In the genomic region with DNA sequence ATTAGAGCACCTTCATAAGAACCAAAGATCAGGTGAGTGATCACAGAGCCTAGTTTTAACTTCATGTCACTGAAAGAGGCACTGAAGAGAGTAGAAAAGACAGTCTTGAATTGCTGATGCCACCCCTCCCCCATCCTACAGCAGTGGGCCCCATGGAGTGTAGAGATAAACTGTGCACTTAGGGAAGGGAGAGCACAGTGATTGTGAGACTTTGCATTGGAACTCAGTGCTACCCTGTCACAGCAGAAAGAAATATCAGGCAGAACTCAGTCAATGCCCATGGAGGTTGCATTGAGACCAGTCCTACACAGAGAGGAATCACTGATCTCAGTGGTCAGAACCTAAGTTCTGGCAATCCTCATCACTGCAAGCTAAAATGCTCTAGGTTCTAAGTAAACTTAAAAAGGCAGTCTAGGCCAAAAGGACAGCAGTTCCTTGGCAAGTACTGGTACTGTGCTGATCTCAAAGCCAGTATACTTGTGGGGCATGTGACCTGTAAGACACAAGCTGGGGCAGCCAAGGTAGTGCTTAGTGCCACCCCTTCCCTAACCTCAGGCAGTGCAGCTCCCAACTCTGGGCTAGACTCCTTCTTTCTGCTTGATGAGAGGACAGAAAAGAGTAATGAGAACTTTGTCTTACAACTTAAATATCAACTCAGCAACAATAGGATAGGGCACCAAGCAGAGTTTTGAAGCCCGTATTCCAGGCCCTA, we compare ENCODE assay signal across 27 cellular contexts.
DNase-seq lines count a peak whose midpoint lies in the region; ATAC-seq, FAIRE-seq and TF ChIP-seq lines count a peak whose summit lies in the region.
"Had no signal": no experiment of that assay in that cellular context is flagged by ENCODE, and none has a peak within 500 bp of the region (broad histone marks: within the 10 kb centered on the region; RNA-seq: fewer than 3 reads in every experiment).

No MANE protein-coding gene starts in this region.

- peaks cover 12% of the 10 kb centered on the region for H3K36me3 Mint-ChIP-seq in endodermal cell (ENCODE audit: low read depth)
- H3K36me3 Mint-ChIP-seq: CD8-positive, alpha-beta T cell had no signal

- H3K4me3 Mint-ChIP-seq in endodermal cell, result no peak overlapping the region
- H3K4me3 Mint-ChIP-seq: B cell; CD8-positive, alpha-beta T cell had no signal

- peaks cover 7% of the 10 kb centered on the region for H3K4me1 Mint-ChIP-seq in endodermal cell
- H3K4me1 Mint-ChIP-seq: B cell had no signal

- peak overlapping the region; percentile 12 for H3K27ac Mint-ChIP-seq in endodermal cell
- H3K27ac Mint-ChIP-seq: B cell; CD8-positive, alpha-beta T cell had no signal

- FAIRE-seq in D721Med (lab: Jason Lieb, UNC), result no peak
- FAIRE-seq: GM12891, H54 had no signal

- H4K20me1 ChIP-seq in neural cell (ENCODE audit: insufficient read depth), result no peaks in the 10 kb centered on the region

- H3K9ac ChIP-seq in endodermal cell (ENCODE audit: extremely low read depth, low read length, poor library complexity, severe bottlenecking) (no peak overlapping the region), neural cell (ENCODE audit: low read length) (no peak overlapping the region)

- H3K4me2 ChIP-seq in neural cell (ENCODE audit: low read length), result no peak overlapping the region

- intact Hi-C loops in heart right ventricle (cut with DNase I) (no loop called here), aorta (cut with DNase I) (no loop called here)

- TF ChIP-seq EP300 in neural cell (conservative IDR thresholded peaks at IDR 0.05; ENCODE audit: poor library complexity, severe bottlenecking), result no peak

- no peaks in the 10 kb centered on the region for H3F3A ChIP-seq in neural cell (ENCODE audit: insufficient read depth, low read length, poor library complexity, severe bottlenecking)

- 74 to 78% methylated on average over 1 of the region's 1 CpG for WGBS in heart right ventricle, 2 donors
- WGBS in endodermal cell (ENCODE audit: insufficient coverage in 1 of 2, insufficient read length in 1 of 2), 2 experiments, result 100% methylated on average over 1 of the region's 1 CpG
- 62 to 63% methylated on average over 1 of the region's 1 CpG for WGBS in aorta, 2 donors

- DNase-seq in cardiac muscle cell (ENCODE audit: low read depth in 1 of 2, low spot score in 1 of 2) (peak in 1 of 2 donors; percentile 54), heart right ventricle (no peak), endodermal cell (peak; percentile 58), aorta (no peak), D721Med (ENCODE audit: insufficient read length, low spot score) (no peak), NCI-H524 (lab: John Stamatoyannopoulos, UW) (no peak)
- DNase-seq: Caco-2; CD8-positive, alpha-beta T cell; DMS79 treated with DMSO at 0.1 percent for 48 hours; GF-D8; KG1; MG63; NCI-H2029; NCI-H446; NCI-H526; NCI-H82; NK-92 treated with Interleukin-12 subunit alpha and Interleukin-12 subunit beta, amount 100 ng/mL, for 24 hours; SHP77 had no signal

- no peak for TF ChIP-seq RAD21 in neural cell (conservative IDR thresholded peaks at IDR 0.05)

- no peaks in the 10 kb centered on the region for H3K9me2 ChIP-seq in neural cell (ENCODE audit: insufficient read depth, low read length)

- H3K4me1 ChIP-seq in cardiac muscle cell (ENCODE audit: low read depth), result peaks cover 26% of the 10 kb centered on the region
- H3K4me1 ChIP-seq in heart right ventricle, result no peaks in the 10 kb centered on the region
- peaks cover 4% of the 10 kb centered on the region for H3K4me1 ChIP-seq in endodermal cell (ENCODE audit: control insufficient read depth, insufficient read depth, low read length)
- no peaks in the 10 kb centered on the region for H3K4me1 ChIP-seq in aorta (ENCODE audit: control insufficient read depth in 1 of 2, insufficient read depth in 2 of 2, low read length in 2 of 2)

- H3K27me3 ChIP-seq in cardiac muscle cell, result no peaks in the 10 kb centered on the region
- no peaks in the 10 kb centered on the region for H3K27me3 ChIP-seq in heart right ventricle
- H3K27me3 ChIP-seq in endodermal cell (ENCODE audit: control insufficient read depth, insufficient read depth, low read length, poor library complexity, severe bottlenecking), result no peaks in the 10 kb centered on the region
- no peaks in the 10 kb centered on the region for H3K27me3 ChIP-seq in neural cell (ENCODE audit: insufficient read depth, low read depth, low read length)
- no peaks in the 10 kb centered on the region for H3K27me3 ChIP-seq in aorta (ENCODE audit: control insufficient read depth in 1 of 2, insufficient read depth in 2 of 2, low read length in 1 of 2)
- H3K27me3 ChIP-seq: MG63 had no signal

- H3K79me2 ChIP-seq in neural cell (replicated peaks; ENCODE audit: insufficient read depth, low read length), result no peaks in the 10 kb centered on the region

- no peak for TF ChIP-seq CTCF in cardiac muscle cell (IDR thresholded peaks at IDR 0.05; ENCODE audit: low read depth, low read length)
- TF ChIP-seq CTCF in heart right ventricle (IDR thresholded peaks at IDR 0.05), result no peak
- no peak for TF ChIP-seq CTCF in endodermal cell (conservative IDR thresholded peaks at IDR 0.05)
- no peak for TF ChIP-seq CTCF in neural cell (IDR thresholded peaks at IDR 0.05; ENCODE audit: poor library complexity, severe bottlenecking)
- no peak for TF ChIP-seq CTCF in D721Med (IDR thresholded peaks at IDR 0.05; ENCODE audit: insufficient read depth, missing control alignments)

- H3K27ac ChIP-seq in cardiac muscle cell (peak overlapping the region; percentile 72), heart right ventricle (no peak overlapping the region), endodermal cell (ENCODE audit: low read depth, low read length) (no peak overlapping the region), neural cell (ENCODE audit: low read length) (no peak overlapping the region), aorta (ENCODE audit: low read depth in 1 of 2, low read length in 2 of 2) (no peak overlapping the region)
- H3K27ac ChIP-seq: 22Rv1, C4-2B, RWPE1 had no signal

- no peak overlapping the region for H3K4me3 ChIP-seq in cardiac muscle cell
- H3K4me3 ChIP-seq in heart right ventricle, result no peak overlapping the region
- H3K4me3 ChIP-seq in endodermal cell (ENCODE audit: low read length), result peak overlapping the region; percentile 75
- no peak overlapping the region for H3K4me3 ChIP-seq in neural cell (ENCODE audit: low read length)
- no peak overlapping the region for H3K4me3 ChIP-seq in aorta (ENCODE audit: low read length in 2 of 2)
- H3K4me3 ChIP-seq: MG63 had no signal

- no peak for ATAC-seq in heart right ventricle
- ATAC-seq in aorta (ENCODE audit: low FRiP score), result peak; percentile 44
- ATAC-seq in HG03378 (IDR thresholded peaks at IDR 0.05; ENCODE audit: unreplicated experiment), result no peak
- ATAC-seq: CD8-positive, alpha-beta T cell; Panc1 had no signal

- peaks cover 34% of the 10 kb centered on the region for H3K9me3 Mint-ChIP-seq in endodermal cell

- H3K36me3 ChIP-seq in cardiac muscle cell (no peaks in the 10 kb centered on the region), heart right ventricle (no peaks in the 10 kb centered on the region), endodermal cell (ENCODE audit: control insufficient read depth, insufficient read depth, low read length) (peaks cover 4% of the 10 kb centered on the region), neural cell (ENCODE audit: insufficient read depth, low read length) (no peaks in the 10 kb centered on the region), aorta (ENCODE audit: control insufficient read depth in 1 of 2, insufficient read depth in 2 of 2, low read length in 1 of 2) (no peaks in the 10 kb centered on the region)
- H3K36me3 ChIP-seq: MG63 had no signal

- no peak overlapping the region for H2AFZ ChIP-seq in neural cell (ENCODE audit: low read depth, low read length)

- no peaks in the 10 kb centered on the region for H3K9me3 ChIP-seq in cardiac muscle cell (ENCODE audit: low read depth)
- H3K9me3 ChIP-seq in heart right ventricle, result peaks cover 0 to 18% (median 0%) of the 10 kb centered on the region in 11 donors
- peaks cover 50% of the 10 kb centered on the region for H3K9me3 ChIP-seq in endodermal cell (ENCODE audit: control insufficient read depth, low read length)
- no peaks in the 10 kb centered on the region for H3K9me3 ChIP-seq in neural cell (ENCODE audit: low read length)
- no peaks in the 10 kb centered on the region for H3K9me3 ChIP-seq in aorta (ENCODE audit: control insufficient read depth, low read length)
- H3K9me3 ChIP-seq: MG63 had no signal

- no peaks in the 10 kb centered on the region for H3K27me3 Mint-ChIP-seq in endodermal cell (ENCODE audit: insufficient read depth)
- H3K27me3 Mint-ChIP-seq: B cell had no signal

TF ChIP-seq in neural cell, 6 proteins besides CTCF, POLR2A, EP300 and RAD21:
- TF ChIP-seq POLR2AphosphoS5 (IDR thresholded peaks at IDR 0.05) (peak; percentile 17), MXI1 (conservative IDR thresholded peaks at IDR 0.05; ENCODE audit: poor library complexity, severe bottlenecking) (no peak)
